ENCODE assay signal across 11 cellular contexts in the genomic region with DNA sequence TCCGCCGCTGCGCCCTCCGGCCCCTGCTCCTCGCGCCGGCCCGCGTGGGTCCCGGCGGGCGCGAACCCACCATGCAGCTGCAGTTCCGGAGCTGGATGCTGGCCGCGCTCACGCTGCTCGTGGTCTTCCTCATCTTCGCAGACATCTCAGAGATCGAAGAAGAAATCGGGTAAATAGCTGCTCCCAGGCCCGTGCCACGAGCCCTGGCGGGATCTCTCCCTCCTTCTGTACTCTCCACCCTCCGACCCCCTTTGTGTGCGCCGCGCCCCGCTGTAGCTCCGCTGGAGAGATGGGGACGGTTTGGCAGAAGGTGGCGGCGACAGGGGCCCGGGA. TPM values are rescaled to one million over a fixed set of nuclear protein-coding genes. Genes with fewer than 3 reads are reported as not detected.
DNase-seq lines count a peak whose midpoint lies in the region; TF ChIP-seq lines count a peak whose summit lies in the region.
"Had no signal": no experiment of that assay in that cellular context is flagged by ENCODE, and none has a peak within 500 bp of the region (broad histone marks: within the 10 kb centered on the region; RNA-seq: fewer than 3 reads in every experiment).

No MANE protein-coding gene starts in this region.

- DNase-seq in NCI-H2227 (lab: John Stamatoyannopoulos, UW; ENCODE audit: unreplicated experiment) (peak; percentile 33), NCI-H2227 treated with DMSO at 0.1 percent for 48 hours (lab: John Stamatoyannopoulos, UW) (no peak), HPDE6-E6E7 (ENCODE audit: extremely low spot score) (no peak), GM03348 (ENCODE audit: low spot score) (no peak), NCI-H1436 treated with DMSO at 0.1 percent for 48 hours (lab: John Stamatoyannopoulos, UW) (no peak)
- DNase-seq: pancreas, PC-9 had no signal

- no peaks in the 10 kb centered on the region for H3K36me3 ChIP-seq in skeletal muscle tissue (ENCODE audit: control insufficient read depth in 3 of 3, insufficient read depth in 3 of 3, low read length in 3 of 3)
- H3K36me3 ChIP-seq: ascending aorta, pancreas had no signal

- H3K4me1 ChIP-seq in skeletal muscle tissue (ENCODE audit: control insufficient read depth in 3 of 3, insufficient read depth in 3 of 3, low read length in 3 of 3), result peaks cover 6 to 13% (median 7%) of the 10 kb centered on the region in 3 donors
- H3K4me1 ChIP-seq: ascending aorta, pancreas had no signal

- TF ChIP-seq CTCF in WI38 (IDR thresholded peaks at IDR 0.05; ENCODE audit: low read depth, low read length), result no peak

- peak overlapping the region; percentile 23 for H3K4me3 ChIP-seq in WI38 (ENCODE audit: low read depth, low read length)
- peak overlapping the region; percentile 63 for H3K4me3 ChIP-seq in iPS-11a (ENCODE audit: low read depth, low read length)
- peak overlapping the region; percentile 56 to 68 (median 65) for H3K4me3 ChIP-seq in skeletal muscle tissue (ENCODE audit: low read length in 3 of 3)
- H3K4me3 ChIP-seq: pancreas, PC-9 had no signal

- H3K9ac ChIP-seq in skeletal muscle tissue (ENCODE audit: low read depth in 1 of 3, low read length in 3 of 3), result peak overlapping the region in 1 of 3 donors; percentile 50

- peaks cover 40 to 43% (median 43%) of the 10 kb centered on the region in 3 donors for H3K27me3 ChIP-seq in skeletal muscle tissue (ENCODE audit: control insufficient read depth in 3 of 3, insufficient read depth in 3 of 3, low read length in 3 of 3)
- H3K27me3 ChIP-seq: ascending aorta had no signal

- H3K9me3 ChIP-seq in skeletal muscle tissue (ENCODE audit: control insufficient read depth in 3 of 3, low read length in 3 of 3), result no peaks in the 10 kb centered on the region
- H3K9me3 ChIP-seq: ascending aorta, pancreas had no signal

- no peak overlapping the region for H3K27ac ChIP-seq in skeletal muscle tissue (ENCODE audit: low read depth, low read length)
- H3K27ac ChIP-seq: ascending aorta, pancreas, PC-9 had no signal

RNA-seq across cellular contexts. Expression of a gene that starts 0.3 kb away (rescaled TPM):
- 7.8 TPM for total RNA-seq in skeletal muscle tissue
- total RNA-seq: ascending aorta, PC-9 had no signal
